9 cellular contexts compared by ENCODE assay signal in the genomic region with DNA sequence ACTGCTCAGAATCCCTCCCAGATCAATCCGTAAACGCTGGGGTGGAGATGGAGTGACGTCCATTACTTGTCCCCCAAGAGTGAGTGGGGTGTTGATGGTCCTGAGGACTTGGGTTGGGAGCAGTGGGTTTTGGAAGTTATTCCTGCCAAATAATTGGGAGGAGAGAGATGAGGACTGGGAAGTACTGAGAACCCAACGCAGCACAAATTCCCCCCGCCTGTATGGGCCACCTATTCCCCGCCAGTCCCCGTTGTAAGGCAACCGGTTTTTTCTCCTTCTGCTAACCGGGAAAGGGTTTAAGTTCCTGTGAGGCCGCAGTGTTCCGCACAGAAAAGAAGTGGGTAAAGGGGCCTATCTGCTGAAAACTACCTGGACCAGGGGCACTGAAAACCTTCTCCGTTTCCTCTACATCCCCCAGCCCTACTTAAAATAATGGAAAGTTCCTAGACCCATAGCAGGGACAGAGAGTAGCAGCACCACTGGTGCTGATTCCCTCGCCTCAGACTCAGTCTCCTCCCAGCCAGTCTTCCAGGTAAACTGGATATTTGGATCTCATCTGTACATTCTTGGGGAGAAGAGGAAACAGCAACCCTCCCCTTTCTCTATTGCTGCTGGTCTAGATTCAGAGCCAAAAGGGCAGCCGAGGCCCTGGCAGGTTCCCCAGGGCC. TPM values are rescaled to one million over a fixed set of nuclear protein-coding genes. Genes with fewer than 3 reads are reported as not detected.
DNase-seq lines count a peak whose midpoint lies in the region; ATAC-seq and TF ChIP-seq lines count a peak whose summit lies in the region.
"Had no signal": no experiment of that assay in that cellular context is flagged by ENCODE, and none has a peak within 500 bp of the region (broad histone marks: within the 10 kb centered on the region; RNA-seq: fewer than 3 reads in every experiment).

No MANE protein-coding gene starts in this region.

- WGBS in prostate gland: 7% methylated on average over 14 of the region's 14 CpGs

- H3K36me3 ChIP-seq in prostate gland: no peaks in the 10 kb centered on the region

- H3K9me3 ChIP-seq in prostate gland: no peaks in the 10 kb centered on the region

- intact Hi-C loops in Right ventricle myocardium superior (cut with DNase I): no loop called here
- intact Hi-C loops in prostate gland (cut with DNase I): no loop called here

- TF ChIP-seq CTCF in WI38 (IDR thresholded peaks at IDR 0.05; ENCODE audit: low read depth, low read length) (no peak), prostate gland (IDR thresholded peaks at IDR 0.05) (no peak)

- H3K4me1 ChIP-seq in prostate gland (replicated peaks): no peaks in the 10 kb centered on the region

- H3K4me3 ChIP-seq in WI38 (ENCODE audit: low read depth, low read length): peak overlapping the region; percentile 82
- H3K4me3 ChIP-seq in prostate gland: peak overlapping the region; percentile 59 to 95

- peak overlapping the region; percentile 85 to 94 for H3K27ac ChIP-seq in prostate gland

- DNase-seq in DMS153 (lab: John Stamatoyannopoulos, UW): peak; percentile 48
- DNase-seq in Right ventricle myocardium superior: no peak
- no peak for DNase-seq in prostate gland (ENCODE audit: low spot score)
- DNase-seq in NCI-H446 treated with DMSO at 0.1 percent for 48 hours (lab: John Stamatoyannopoulos, UW): no peak
- DNase-seq in NCI-H146 (lab: John Stamatoyannopoulos, UW): no peak
- DNase-seq: OCI-M1 had no signal

- H3K27me3 ChIP-seq in prostate gland (replicated peaks; ENCODE audit: insufficient read depth): no peaks in the 10 kb centered on the region

- peak; percentile 18 for ATAC-seq in Right ventricle myocardium superior (ENCODE audit: poor library complexity)
- no peak for ATAC-seq in GM21619 (IDR thresholded peaks at IDR 0.05; ENCODE audit: unreplicated experiment)
- ATAC-seq in HG03108 (IDR thresholded peaks at IDR 0.05; ENCODE audit: unreplicated experiment): no peak

- no peak for TF ChIP-seq POLR2A in prostate gland (IDR thresholded peaks at IDR 0.05)

RNA-seq across cellular contexts. Expression of a gene that starts 0.7 kb away (rescaled TPM):
- total RNA-seq in Right ventricle myocardium superior (4.8 TPM), prostate gland (10 to 100 TPM; 12.7 to 17.5 TPM)

RNA-seq across cellular contexts. Expression of a gene that starts 5.6 kb away (rescaled TPM):
- total RNA-seq in Right ventricle myocardium superior: 110 TPM
- total RNA-seq in prostate gland: 100 to 1,000 TPM; 106 to 120 TPM

RNA-seq across cellular contexts. Expression of a gene that starts 27.6 kb away (rescaled TPM):
- total RNA-seq in Right ventricle myocardium superior (not detected), prostate gland (not detected)

RNA-seq across cellular contexts. Expression of a gene that starts 29.0 kb away (rescaled TPM):
- total RNA-seq in Right ventricle myocardium superior (0.75 TPM), prostate gland (100 to 1,000 TPM in 1 of 2 donors, 10 to 100 TPM in 1; 77.2 to 322 TPM)

RNA-seq across cellular contexts. Expression of a gene that starts 43.7 kb away (rescaled TPM):
- total RNA-seq in Right ventricle myocardium superior (0.48 TPM), prostate gland (1 to 10 TPM; 8.2 to 8.4 TPM)
